In genomic region chr18:77366725-77367641, GRCh38 we compare ENCODE assay signal across 10 cellular contexts.
DNase-seq lines count a peak whose midpoint lies in the region; ATAC-seq and TF ChIP-seq lines count a peak whose summit lies in the region.
"Had no signal": no experiment of that assay in that cellular context is flagged by ENCODE, and none has a peak within 500 bp of the region (broad histone marks: within the 10 kb centered on the region; RNA-seq: fewer than 3 reads in every experiment).

No MANE protein-coding gene starts in this region.

- peak overlapping the region; percentile 50 for H3K27ac Mint-ChIP-seq in endodermal cell
- H3K27ac Mint-ChIP-seq: T-helper 1 cell treated with Interleukin-12 subunit alpha and Interleukin-12 subunit beta and Interleukin-4 antibody, amounts not matched to agents 30 μg/mL and 1 μg/mL, for 36 hours had no signal

- H3K9ac ChIP-seq in endodermal cell (ENCODE audit: extremely low read depth, low read length, poor library complexity, severe bottlenecking): no peak overlapping the region
- H3K9ac ChIP-seq in neural cell (ENCODE audit: low read length): no peak overlapping the region

- no peaks in the 10 kb centered on the region for H3K27me3 ChIP-seq in endodermal cell (ENCODE audit: control insufficient read depth, insufficient read depth, low read length, poor library complexity, severe bottlenecking)
- no peaks in the 10 kb centered on the region for H3K27me3 ChIP-seq in neural cell (ENCODE audit: insufficient read depth, low read depth, low read length)

- in situ Hi-C loops in GM13977 (cut with MboI; ENCODE audit: low pct_unique_long_range_greater_than_20kb, low sequenced_read_pairs, unreplicated experiment): no loop called here

- peaks cover 12% of the 10 kb centered on the region for H3K4me1 Mint-ChIP-seq in endodermal cell

- no peak for TF ChIP-seq RAD21 in neural cell (conservative IDR thresholded peaks at IDR 0.05)

- H3K79me2 ChIP-seq in neural cell (replicated peaks; ENCODE audit: insufficient read depth, low read length): no peaks in the 10 kb centered on the region

- ATAC-seq in GM18868 (IDR thresholded peaks at IDR 0.05; ENCODE audit: unreplicated experiment) (no peak), GM21529 (IDR thresholded peaks at IDR 0.05; ENCODE audit: unreplicated experiment) (no peak)

- H3K4me1 ChIP-seq in endodermal cell (ENCODE audit: control insufficient read depth, insufficient read depth, low read length): no peaks in the 10 kb centered on the region

- H3K9me3 ChIP-seq in endodermal cell (ENCODE audit: control insufficient read depth, low read length): peaks cover 14% of the 10 kb centered on the region
- H3K9me3 ChIP-seq in neural cell (ENCODE audit: low read length): peaks cover 6% of the 10 kb centered on the region

- H3K36me3 Mint-ChIP-seq in endodermal cell (ENCODE audit: low read depth): no peaks in the 10 kb centered on the region

- peak; percentile 44 for TF ChIP-seq EP300 in neural cell (conservative IDR thresholded peaks at IDR 0.05; ENCODE audit: poor library complexity, severe bottlenecking)

- no peaks in the 10 kb centered on the region for H3K36me3 ChIP-seq in endodermal cell (ENCODE audit: control insufficient read depth, insufficient read depth, low read length)
- no peaks in the 10 kb centered on the region for H3K36me3 ChIP-seq in neural cell (ENCODE audit: insufficient read depth, low read length)

- no peak overlapping the region for H3K4me2 ChIP-seq in neural cell (ENCODE audit: low read length)

- no peak for TF ChIP-seq CTCF in endodermal cell (conservative IDR thresholded peaks at IDR 0.05)
- no peak for TF ChIP-seq CTCF in neural cell (IDR thresholded peaks at IDR 0.05; ENCODE audit: poor library complexity, severe bottlenecking)
- no peak for TF ChIP-seq CTCF in GM13977 (IDR thresholded peaks at IDR 0.05; ENCODE audit: extremely low read depth, insufficient read depth, missing control alignments)

- no peaks in the 10 kb centered on the region for H3F3A ChIP-seq in neural cell (ENCODE audit: insufficient read depth, low read length, poor library complexity, severe bottlenecking)

- no peak overlapping the region for H2AFZ ChIP-seq in neural cell (ENCODE audit: low read depth, low read length)

- H4K20me1 ChIP-seq in neural cell (ENCODE audit: insufficient read depth): no peaks in the 10 kb centered on the region

- no peaks in the 10 kb centered on the region for H3K9me2 ChIP-seq in neural cell (ENCODE audit: insufficient read depth, low read length)

- peak; percentile 84 for DNase-seq in COLO668 (lab: John Stamatoyannopoulos, UW; ENCODE audit: unreplicated experiment)
- peak; percentile 91 for DNase-seq in NCI-H510A (lab: John Stamatoyannopoulos, UW)
- no peak for DNase-seq in endodermal cell
- no peak for DNase-seq in GM13977 (ENCODE audit: low spot score)
- no peak for DNase-seq in HT-29 (ENCODE audit: low spot score)

- H3K27me3 Mint-ChIP-seq in endodermal cell (ENCODE audit: insufficient read depth): no peaks in the 10 kb centered on the region

- no peak overlapping the region for H3K4me3 Mint-ChIP-seq in endodermal cell
- H3K4me3 Mint-ChIP-seq: T-helper 1 cell treated with Interleukin-12 subunit alpha and Interleukin-12 subunit beta and Interleukin-4 antibody, amounts not matched to agents 30 μg/mL and 1 μg/mL, for 36 hours had no signal

- H3K9me3 Mint-ChIP-seq in endodermal cell: peaks cover 39% of the 10 kb centered on the region

- 84 to 86% methylated on average over 13 to 27 of the region's 27 CpGs for WGBS in endodermal cell (ENCODE audit: insufficient coverage in 1 of 2, insufficient read length in 1 of 2), 2 experiments

- H3K4me3 ChIP-seq in endodermal cell (ENCODE audit: low read length) (no peak overlapping the region), neural cell (ENCODE audit: low read length) (no peak overlapping the region)

- H3K27ac ChIP-seq in endodermal cell (ENCODE audit: low read depth, low read length): peak overlapping the region; percentile 34
- H3K27ac ChIP-seq in neural cell (ENCODE audit: low read length): no peak overlapping the region
- H3K27ac ChIP-seq: skin epidermis had no signal

TF ChIP-seq in neural cell, 6 proteins besides CTCF, POLR2A, EP300 and RAD21:
- no peak for TF ChIP-seq SMC3 (conservative IDR thresholded peaks at IDR 0.05; ENCODE audit: poor library complexity)
- peak; percentile 30 for TF ChIP-seq REST (IDR thresholded peaks at IDR 0.05; ENCODE audit: borderline replicate concordance)
- no peak for TF ChIP-seq MXI1 (conservative IDR thresholded peaks at IDR 0.05; ENCODE audit: poor library complexity, severe bottlenecking)
- TF ChIP-seq TAF1 (IDR thresholded peaks at IDR 0.05; ENCODE audit: low read depth): no peak
- peak; percentile 55 for TF ChIP-seq POLR2AphosphoS5 (IDR thresholded peaks at IDR 0.05)
- TF ChIP-seq EZH2 (IDR thresholded peaks at IDR 0.05; ENCODE audit: borderline replicate concordance, insufficient read depth, low read length, poor library complexity, severe bottlenecking): no peak
TF ChIP-seq in neural cell: peak in this region for 2.

Comparison
In these comparisons a context has a peak if more than half of its experiments do, and no peak if none do; other contexts are left out.
1. DNase-seq: peak in COLO668 (single experiment) and NCI-H510A (single experiment); none in endodermal cell (single experiment), GM13977 (single experiment) and HT-29 (single experiment).